Comparison of ENCODE assay signal across 8 cellular contexts in genomic region chr1:26826261-26827201, GRCh38. TPM values are rescaled to one million over a fixed set of nuclear protein-coding genes. Genes with fewer than 3 reads are reported as not detected.
DNase-seq lines count a peak whose midpoint lies in the region; ATAC-seq, FAIRE-seq and TF ChIP-seq lines count a peak whose summit lies in the region.

Gene ZDHHC18 (plus strand): TSS chr1:26826688. CDS start chr1:26826805, 117 bp downstream.

- peaks cover 0 to 8% (median 3%) of the 10 kb centered on the region in 4 donors for H3K36me3 ChIP-seq in stomach

- intact Hi-C loops in natural killer cell (cut with micrococcal nuclease): no loop called here
- intact Hi-C loops in stomach (cut with DNase I; ENCODE audit: low total_unique reads): no loop called here

- TF ChIP-seq POLR2A in stomach (IDR thresholded peaks at IDR 0.05): no peak

- TF ChIP-seq EP300 in stomach (IDR thresholded peaks at IDR 0.05): no peak

- H3K9me3 Mint-ChIP-seq in activated T-helper 17 cell treated with anti-CD3 and anti-CD28 coated beads, Interleukin-2, amount 50 U/mL, for 72 hours: no peaks in the 10 kb centered on the region
- H3K9me3 Mint-ChIP-seq in natural killer cell: no peaks in the 10 kb centered on the region

- peaks cover 32 to 57% (median 47%) of the 10 kb centered on the region in 4 donors for H3K4me1 ChIP-seq in stomach

- no peaks in the 10 kb centered on the region for H3K27me3 Mint-ChIP-seq in activated T-helper 17 cell treated with anti-CD3 and anti-CD28 coated beads, Interleukin-2, amount 50 U/mL, for 72 hours
- H3K27me3 Mint-ChIP-seq in natural killer cell (ENCODE audit: low read depth in 2 of 2): no peaks in the 10 kb centered on the region

- peaks cover 35% of the 10 kb centered on the region for H3K4me1 Mint-ChIP-seq in activated T-helper 17 cell treated with anti-CD3 and anti-CD28 coated beads, Interleukin-2, amount 50 U/mL, for 72 hours
- H3K4me1 Mint-ChIP-seq in natural killer cell: peaks cover 43 to 51% of the 10 kb centered on the region in 2 donors

- FAIRE-seq in GM19239 (lab: Jason Lieb, UNC): no peak

- ATAC-seq in HG03558 (IDR thresholded peaks at IDR 0.05; ENCODE audit: extremely low read depth, unreplicated experiment) (peak; percentile 35), natural killer cell (peak; percentile 90 to 96 (median 94))
- peak; percentile 81 for ATAC-seq in activated T-helper 17 cell treated with anti-CD3 and anti-CD28 coated beads, Interleukin-2, amount 50 U/mL, for 72 hours (replicated peaks)

- H3K4me3 ChIP-seq in fibroblast of pulmonary artery (replicated peaks; ENCODE audit: low read depth, low read length) (peak within 1 kb of the TSS; percentile 67), stomach (peak within 1 kb of the TSS; percentile 79 to 94 (median 80))

- TF ChIP-seq CTCF in C4-2B (conservative IDR thresholded peaks at IDR 0.05) (peak; percentile 94), fibroblast of pulmonary artery (IDR thresholded peaks at IDR 0.05; ENCODE audit: low read length, missing control alignments) (no peak), natural killer cell (IDR thresholded peaks at IDR 0.05) (peak; percentile 42), stomach (IDR thresholded peaks at IDR 0.05) (peak in 3 of 7 experiments; percentile 11 to 72 (median 40))

- peak within 1 kb of the TSS; percentile 99 for H3K4me3 Mint-ChIP-seq in activated T-helper 17 cell treated with anti-CD3 and anti-CD28 coated beads, Interleukin-2, amount 50 U/mL, for 72 hours
- peak within 1 kb of the TSS; percentile 93 for H3K4me3 Mint-ChIP-seq in natural killer cell

- WGBS in stomach, 5 donors: 0 to 1% (median 1%) methylated on average over 51 to 109 of the region's 114 CpGs

- no peaks in the 10 kb centered on the region for H3K27me3 ChIP-seq in stomach

- H3K27ac Mint-ChIP-seq in activated T-helper 17 cell treated with anti-CD3 and anti-CD28 coated beads, Interleukin-2, amount 50 U/mL, for 72 hours: peak within 1 kb of the TSS; percentile 99
- peak within 1 kb of the TSS; percentile 99 to 100 for H3K27ac Mint-ChIP-seq in natural killer cell

- H3K36me3 Mint-ChIP-seq in activated T-helper 17 cell treated with anti-CD3 and anti-CD28 coated beads, Interleukin-2, amount 50 U/mL, for 72 hours (ENCODE audit: low read depth): peaks cover 53% of the 10 kb centered on the region
- H3K36me3 Mint-ChIP-seq in natural killer cell: no peaks in the 10 kb centered on the region

- no peaks in the 10 kb centered on the region for H3K9me3 ChIP-seq in stomach

- peak; percentile 85 for DNase-seq in GM19239 (ENCODE audit: insufficient read length, low spot score)
- peak; percentile 49 for DNase-seq in fibroblast of pulmonary artery (ENCODE audit: low read depth)
- DNase-seq in natural killer cell: peak; percentile 83
- peak; percentile 76 for DNase-seq in stomach

- H3K27ac ChIP-seq in C4-2B: peak within 1 kb of the TSS; percentile 84
- H3K27ac ChIP-seq in stomach: peak within 1 kb of the TSS; percentile 81 to 89 (median 86)

TF ChIP-seq in PFSK-1, 5 proteins besides CTCF, POLR2A, EP300 and RAD21:
- no peak for TF ChIP-seq FOXP2 (optimal IDR thresholded peaks at IDR 0.05; ENCODE audit: borderline replicate concordance, extremely low read depth, extremely low read length, insufficient read depth)
- no peak; the same call in 1 of the 2 replicates for TF ChIP-seq TAF1 (IDR thresholded peaks at IDR 0.05; ENCODE audit: borderline replicate concordance, insufficient read depth, low read length)
- no peak for TF ChIP-seq REST (IDR thresholded peaks at IDR 0.05; ENCODE audit: insufficient read depth in 1 of 2, low read depth in 2 of 2, low read length in 2 of 2)
- TF ChIP-seq POLR2AphosphoS5 (IDR thresholded peaks at IDR 0.05; ENCODE audit: low read depth, low read length): 0 out of 2 replicates have a peak, but pooled peaks have one; percentile 43
- 0 out of 2 replicates have a peak, but pooled peaks have one; percentile 22 for TF ChIP-seq SIN3A (IDR thresholded peaks at IDR 0.05; ENCODE audit: borderline replicate concordance, insufficient read depth, low read length)

RNA-seq across cellular contexts. Expression of gene ZDHHC18, which starts in this region (rescaled TPM):
- 30.6 TPM for polyA plus RNA-seq in PFSK-1 (2012; ENCODE audit: insufficient read length, low read depth)
- 10 to 100 TPM; 84.3 to 86.1 TPM for total RNA-seq in activated T-helper 17 cell treated with anti-CD3 and anti-CD28 coated beads, Interleukin-2, amount 50 U/mL, for 72 hours
- total RNA-seq in natural killer cell: 10 to 100 TPM; 70.0 to 74.6 (median 72.3) TPM
- 10 to 100 TPM in 3 of 5 donors, 1 to 10 TPM in 2; 5.2 to 81.7 (median 13.3) TPM for total RNA-seq in stomach
- 1 to 10 TPM; 6.3 to 9.0 (median 6.7) TPM for polyA plus RNA-seq in stomach

Comparison
In these comparisons a context has a peak if more than half of its experiments do, and no peak if none do; other contexts are left out.
1. Peak in every context shown above with its lines: DNase-seq, ATAC-seq, H3K4me3 ChIP-seq and H3K27ac ChIP-seq.
2. ATAC-seq: peak in every context shown above with its lines; median percentile 94 in natural killer cell; 81 in activated T-helper 17 cell treated with anti-CD3 and anti-CD28 coated beads, Interleukin-2, amount 50 U/mL, for 72 hours; 35 in HG03558.